16 cellular contexts compared by ENCODE assay signal in genomic region chr17:43402078-43402477, GRCh38. TPM values are rescaled to one million over a fixed set of nuclear protein-coding genes. Genes with fewer than 3 reads are reported as not detected.
DNase-seq lines count a peak whose midpoint lies in the region; ATAC-seq, FAIRE-seq and TF ChIP-seq lines count a peak whose summit lies in the region.
"Had no signal": no experiment of that assay in that cellular context is flagged by ENCODE, and none has a peak within 500 bp of the region (broad histone marks: within the 10 kb centered on the region; RNA-seq: fewer than 3 reads in every experiment).

No MANE protein-coding gene starts in this region.

- no peaks in the 10 kb centered on the region for H3K27me3 Mint-ChIP-seq in astrocyte (ENCODE audit: low read depth, unreplicated experiment)
- H3K27me3 Mint-ChIP-seq: activated naive CD8-positive, alpha-beta T cell had no signal

- H3K27me3 ChIP-seq in BE2C, result no peaks in the 10 kb centered on the region
- H3K27me3 ChIP-seq in astrocyte (ENCODE audit: insufficient read depth, low read length), result no peaks in the 10 kb centered on the region
- no peaks in the 10 kb centered on the region for H3K27me3 ChIP-seq in keratinocyte (ENCODE audit: control insufficient read depth, extremely low read depth, insufficient read depth, low read length)
- H3K27me3 ChIP-seq in PC-9 (ENCODE audit: insufficient read depth, low read depth), result no peaks in the 10 kb centered on the region

- peaks cover 25% of the 10 kb centered on the region for H3K36me3 ChIP-seq in BE2C
- H3K36me3 ChIP-seq in astrocyte (ENCODE audit: insufficient read depth, low read length), result no peaks in the 10 kb centered on the region
- peaks cover 9 to 25% of the 10 kb centered on the region in 2 experiments for H3K36me3 ChIP-seq in keratinocyte (ENCODE audit: control insufficient read depth in 2 of 2, extremely low read depth in 1 of 2, insufficient read depth in 2 of 2, low read length in 2 of 2)
- no peaks in the 10 kb centered on the region for H3K36me3 ChIP-seq in PC-9 (ENCODE audit: low read depth)

- H4K20me1 ChIP-seq in astrocyte (ENCODE audit: insufficient read depth, low read length) (peaks cover 17% of the 10 kb centered on the region), keratinocyte (ENCODE audit: control insufficient read depth, extremely low read depth, insufficient read depth, low read length) (no peaks in the 10 kb centered on the region), PC-9 (ENCODE audit: insufficient read depth) (no peaks in the 10 kb centered on the region)

- H3K79me2 ChIP-seq in astrocyte (ENCODE audit: insufficient read depth, low read length) (peaks cover 35% of the 10 kb centered on the region), keratinocyte (ENCODE audit: control insufficient read depth, insufficient read depth, low read length) (peaks cover 35% of the 10 kb centered on the region), PC-9 (ENCODE audit: low read depth) (peaks cover 6% of the 10 kb centered on the region; the same call in 1 of the 2 replicates)

- POLR2A ChIA-PET in PC-9 (lab: Charles Lee; ENCODE audit: unreplicated experiment), result no interaction called here

- peak overlapping the region; percentile 80 for H3K4me2 ChIP-seq in astrocyte (ENCODE audit: low read length)
- H3K4me2 ChIP-seq in keratinocyte (ENCODE audit: control insufficient read depth, extremely low read depth, insufficient read depth, low read depth, low read length), result peak overlapping the region; percentile 95
- H3K4me2 ChIP-seq in PC-9, result no peak overlapping the region

- H3K4me1 ChIP-seq in BE2C (peaks cover 20% of the 10 kb centered on the region), astrocyte (ENCODE audit: insufficient read depth, low read length) (peaks cover 37% of the 10 kb centered on the region), keratinocyte (ENCODE audit: control insufficient read depth, extremely low read depth, insufficient read depth, low read length) (peaks cover 21% of the 10 kb centered on the region), PC-9 (replicated peaks; ENCODE audit: insufficient read depth) (peaks cover 20% of the 10 kb centered on the region)

- peaks cover 12% of the 10 kb centered on the region for H3K36me3 Mint-ChIP-seq in astrocyte (ENCODE audit: low read depth, unreplicated experiment)
- H3K36me3 Mint-ChIP-seq: activated naive CD8-positive, alpha-beta T cell had no signal

- no peak for DNase-seq in BE2C
- no peak for DNase-seq in astrocyte (ENCODE audit: low read depth)
- DNase-seq in keratinocyte (ENCODE audit: low read depth, low spot score), result no peak
- no peak for DNase-seq in PC-9
- DNase-seq in D721Med (ENCODE audit: insufficient read length, low spot score), result no peak
- DNase-seq in COR-L47 (lab: John Stamatoyannopoulos, UW), result no peak
- DNase-seq: activated CD8-positive, alpha-beta memory T cell treated with anti-CD3 and anti-CD28 coated beads for 24 hours; cortex of kidney; left cardiac atrium; NCI-H1092 treated with DMSO at 0.1 percent for 48 hours; NCI-H510A treated with DMSO at 0.1 percent for 48 hours; stimulated activated CD4-positive, alpha-beta T cell treated with anti-CD3 and anti-CD28 coated beads, Interleukin-12 subunit alpha, Interleukin-12 subunit beta, amount 100 ng/mL, for 4 hours had no signal

- no peaks in the 10 kb centered on the region for H3F3A ChIP-seq in PC-9 (ENCODE audit: insufficient read depth, low read depth)

- no peaks in the 10 kb centered on the region for H3K9me3 ChIP-seq in BE2C
- H3K9me3 ChIP-seq in astrocyte (ENCODE audit: insufficient read depth, low read depth, low read length), result no peaks in the 10 kb centered on the region
- no peaks in the 10 kb centered on the region for H3K9me3 ChIP-seq in keratinocyte (ENCODE audit: control insufficient read depth, low read depth, low read length)
- H3K9me3 ChIP-seq in PC-9 (ENCODE audit: insufficient read depth, low read depth), result no peaks in the 10 kb centered on the region
- H3K9me3 ChIP-seq: HAP-1 had no signal

- peaks cover 28% of the 10 kb centered on the region for H3K4me1 Mint-ChIP-seq in astrocyte (ENCODE audit: low read depth, unreplicated experiment)

- FAIRE-seq in astrocyte (lab: Jason Lieb, UNC) (no peak), keratinocyte (lab: Jason Lieb, UNC) (peak; percentile 75), D721Med (lab: Jason Lieb, UNC) (no peak)

- dilution Hi-C loops in keratinocyte (cut with MboI; ENCODE audit: extremely low pct_ligation_motif_present, low sequenced_read_pairs), result no loop called here

- no TSS peak for BruUV-seq in PC-9 (replicated peaks; lab: Mats Ljungman, UMichigan)

- TF ChIP-seq CTCF in BE2C (IDR thresholded peaks at IDR 0.05; ENCODE audit: low read depth, low read length) (no peak), astrocyte (IDR thresholded peaks at IDR 0.05; ENCODE audit: insufficient read depth, low read depth, low read length) (no peak), keratinocyte (optimal IDR thresholded peaks at IDR 0.05 in 1 of 3, IDR thresholded peaks at IDR 0.05 in 1 of 3, conservative IDR thresholded peaks at IDR 0.05 in 1 of 3; ENCODE audit: extremely low read depth in 1 of 3, insufficient read depth in 2 of 3, low read length in 3 of 3) (no peak), PC-9 (conservative IDR thresholded peaks at IDR 0.05) (no peak), D721Med (IDR thresholded peaks at IDR 0.05; ENCODE audit: insufficient read depth, missing control alignments) (no peak)

- H2AFZ ChIP-seq in astrocyte (ENCODE audit: low read depth, low read length) (no peak overlapping the region), keratinocyte (ENCODE audit: control insufficient read depth, low read length) (no peak overlapping the region), PC-9 (no peak overlapping the region)

- H3K4me3 ChIP-seq in BE2C (ENCODE audit: low read depth, low read length) (peak overlapping the region; percentile 9; the same call in 1 of the 2 replicates), astrocyte (ENCODE audit: insufficient read depth, low read depth, low read length) (no peak overlapping the region), keratinocyte (ENCODE audit: control insufficient read depth in 2 of 3, extremely low read depth in 1 of 3, insufficient read depth in 2 of 3, low read depth in 1 of 3, low read length in 3 of 3) (peak overlapping the region; percentile 73 to 90 (median 88)), skin epidermis (peak overlapping the region in 4 of 7 experiments; percentile 14 to 64 (median 57)), PC-9 (no peak overlapping the region)
- H3K4me3 ChIP-seq: HAP-1 had no signal

- CTCF ChIA-PET in PC-9 (lab: Charles Lee), result no interaction called here

- no peak for ATAC-seq in HG03354 (IDR thresholded peaks at IDR 0.05; ENCODE audit: poor library complexity, severe bottlenecking, unreplicated experiment)

- H3K27ac ChIP-seq in astrocyte (ENCODE audit: low read depth, low read length) (peak overlapping the region; percentile 75), keratinocyte (ENCODE audit: control insufficient read depth, insufficient read depth, low read length) (peak overlapping the region; percentile 90), skin epidermis (peak overlapping the region in 17 of 21 experiments; percentile 3 to 94 (median 51)), PC-9 (no peak overlapping the region; the same call in 1 of the 2 replicates)

- intact Hi-C loops in PC-9 (cut with micrococcal nuclease; ENCODE audit: unreplicated experiment), result no loop called here

- H3K9me1 ChIP-seq in keratinocyte (ENCODE audit: control insufficient read depth, extremely low read depth, insufficient read depth, low read length), result no peaks in the 10 kb centered on the region

- peak overlapping the region; percentile 40 for H3K4me3 Mint-ChIP-seq in astrocyte (ENCODE audit: unreplicated experiment)
- H3K4me3 Mint-ChIP-seq: activated naive CD8-positive, alpha-beta T cell had no signal

- H3K27ac Mint-ChIP-seq in astrocyte (ENCODE audit: unreplicated experiment), result no peak overlapping the region

- H3K9ac ChIP-seq in astrocyte (ENCODE audit: low read length), result peak overlapping the region; percentile 74
- peak overlapping the region; percentile 86 for H3K9ac ChIP-seq in keratinocyte (ENCODE audit: control insufficient read depth, extremely low read depth, insufficient read depth, low read length)

- H3K9me2 ChIP-seq in PC-9 (ENCODE audit: insufficient read depth), result no peaks in the 10 kb centered on the region

- H3K9me3 Mint-ChIP-seq in astrocyte (ENCODE audit: unreplicated experiment), result no peaks in the 10 kb centered on the region

RNA-seq across cellular contexts. Expression of gene ARL4D, which starts 3.3 kb away (rescaled TPM):
- polyA plus RNA-seq in BE2C (2012; ENCODE audit: insufficient read depth, insufficient read length, low read depth), result 78.8 TPM
- total RNA-seq in astrocyte, result 19.7 and 26.3 TPM in 2 replicates
- polyA plus RNA-seq in keratinocyte, result 36.5 to 49.1 TPM (median 43.1 TPM) in 3 replicates
- polyA plus RNA-seq in keratinocyte (2011; ENCODE audit: low read depth), result 9.5 TPM
- polyA plus RNA-seq in keratinocyte (2011; cell fraction: cytosol; rRNA removed), result 28.9 and 46.0 TPM in 2 replicates
- polyA plus RNA-seq in keratinocyte (2011; cell fraction: nucleus; rRNA removed), result 61.6 and 68.3 TPM in 2 replicates
- 40.7 and 45.9 TPM in 2 replicates for polyA plus RNA-seq in keratinocyte (2012; ENCODE audit: low replicate concordance)
- polyA minus RNA-seq in keratinocyte, result 21.7 to 43.7 TPM (median 36.6 TPM) in 3 replicates
- polyA minus RNA-seq in keratinocyte (2011; cell fraction: cytosol; rRNA and poly(A)+ RNA removed), result 32.8 TPM
- 26.6 and 27.1 TPM in 2 replicates for polyA minus RNA-seq in keratinocyte (2011; cell fraction: nucleus; rRNA and poly(A)+ RNA removed)
- 8.8 and 11.6 TPM in 2 replicates for total RNA-seq in PC-9 (2021)

Comparison
In these comparisons a context has a peak if more than half of its experiments do, and no peak if none do; other contexts are left out.
1. H3K4me3 ChIP-seq: peak in BE2C (single experiment), keratinocyte (3 of 3) and skin epidermis (4 of 7); none in astrocyte (single experiment) and PC-9 (single experiment).